ENCODE assay signal across 8 cellular contexts in the genomic region with DNA sequence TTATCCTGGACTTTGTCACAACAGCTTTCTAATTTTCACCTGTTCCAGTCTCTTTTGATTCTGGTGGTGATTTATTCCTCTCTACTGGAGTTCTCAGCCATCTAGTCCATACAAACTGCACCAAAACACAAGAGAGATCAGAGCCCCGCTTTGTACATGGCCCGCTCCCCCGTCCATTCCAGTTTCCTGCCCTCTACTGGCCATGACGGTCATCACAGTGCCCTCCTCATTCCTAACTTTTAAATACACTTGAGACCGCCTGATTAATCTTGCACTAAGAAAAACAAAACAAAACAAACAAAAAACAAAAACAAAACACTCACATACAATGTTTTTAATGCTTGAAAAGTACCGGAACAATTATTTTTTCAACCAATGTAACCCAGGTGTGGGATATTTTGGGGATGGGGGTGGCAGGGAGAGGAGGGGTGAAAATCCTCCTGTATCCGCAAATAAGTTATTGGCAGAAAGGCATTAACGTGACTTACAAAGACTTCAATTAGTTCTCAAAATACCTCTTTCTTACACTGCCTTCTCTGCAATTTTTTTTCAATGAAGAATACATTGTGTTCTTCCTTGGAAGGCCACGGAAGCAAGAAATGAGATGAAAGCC.
A peak's percentile ranks its signal among the peaks of the same experiment; 100 is the strongest.
DNase-seq lines count a peak whose midpoint lies in the region; ATAC-seq and TF ChIP-seq lines count a peak whose summit lies in the region.

No MANE protein-coding gene starts in this region.

- in situ Hi-C loops in GM23248 (cut with MboI): no loop called here

- H3K27me3 ChIP-seq in GM23248 (replicated peaks; ENCODE audit: insufficient read depth) (no peaks in the 10 kb centered on the region), tibial nerve (no peaks in the 10 kb centered on the region)
- H3K27me3 ChIP-seq in naive thymus-derived CD4-positive, alpha-beta T cell (ENCODE audit: control insufficient read depth in 2 of 2, insufficient read depth in 2 of 2, low read length in 2 of 2): no peaks in the 10 kb centered on the region

- no peak overlapping the region for H3K4me3 Mint-ChIP-seq in naive thymus-derived CD4-positive, alpha-beta T cell

- H3K4me3 ChIP-seq in GM23248 (no peak overlapping the region), fibroblast of the aortic adventitia (ENCODE audit: low read depth, low read length) (no peak overlapping the region), tibial nerve (no peak overlapping the region)
- H3K4me3 ChIP-seq in naive thymus-derived CD4-positive, alpha-beta T cell (ENCODE audit: low read length): no peak overlapping the region

- WGBS in GM23248 (ENCODE audit: low coverage in 1 of 2, low lambda C conversion rate in 2 of 2, missing lambda C conversion rate in 2 of 2), 2 experiments: 34 to 35% methylated on average over 9 of the region's 9 CpGs
- WGBS in tibial nerve, 2 donors: 59 to 63% methylated on average over 9 of the region's 9 CpGs

- TF ChIP-seq POLR2A in tibial nerve (IDR thresholded peaks at IDR 0.05): no peak

- H3K9me2 ChIP-seq in GM23248 (ENCODE audit: insufficient read depth): no peaks in the 10 kb centered on the region

- peak overlapping the region; percentile 12; the same call in 1 of the 2 replicates for H2AFZ ChIP-seq in GM23248

- intact Hi-C loops in naive thymus-derived CD4-positive, alpha-beta T cell (cut with micrococcal nuclease): no loop called here

- H3K9me3 ChIP-seq in GM23248 (ENCODE audit: low read depth) (no peaks in the 10 kb centered on the region), tibial nerve (no peaks in the 10 kb centered on the region)
- no peaks in the 10 kb centered on the region for H3K9me3 ChIP-seq in naive thymus-derived CD4-positive, alpha-beta T cell (ENCODE audit: control insufficient read depth in 2 of 3, low read length in 3 of 3)

- TF ChIP-seq CTCF in fibroblast of the aortic adventitia (IDR thresholded peaks at IDR 0.05; ENCODE audit: insufficient read depth, low read length) (peak; percentile 67), tibial nerve (IDR thresholded peaks at IDR 0.05) (peak in 3 of 5 experiments; percentile 13 to 26 (median 25))

- no peaks in the 10 kb centered on the region for H3K79me2 ChIP-seq in GM23248 (ENCODE audit: insufficient read depth)

- no peak for TF ChIP-seq EP300 in tibial nerve (IDR thresholded peaks at IDR 0.05)

- DNase-seq in COLO829 (ENCODE audit: low spot score) (peak; percentile 63), GM23248 (peak; percentile 59), NCI-H748 treated with DMSO at 0.1 percent for 48 hours (lab: John Stamatoyannopoulos, UW) (peak; percentile 82), fibroblast of the aortic adventitia (ENCODE audit: low read depth) (peak; percentile 17), tibial nerve (ENCODE audit: low spot score in 2 of 2) (no peak), NCI-H1092 treated with DMSO at 0.1 percent for 48 hours (lab: John Stamatoyannopoulos, UW) (no peak), NOMO-1 (lab: John Stamatoyannopoulos, UW; ENCODE audit: unreplicated experiment in 2 of 2) (no peak)
- no peak for DNase-seq in naive thymus-derived CD4-positive, alpha-beta T cell

- H3K27ac Mint-ChIP-seq in naive thymus-derived CD4-positive, alpha-beta T cell: no peak overlapping the region

- H3K9me3 Mint-ChIP-seq in naive thymus-derived CD4-positive, alpha-beta T cell: no peaks in the 10 kb centered on the region

- H3K27ac ChIP-seq in GM23248 (no peak overlapping the region), tibial nerve (no peak overlapping the region)
- H3K27ac ChIP-seq in naive thymus-derived CD4-positive, alpha-beta T cell (ENCODE audit: low read depth, low read length): no peak overlapping the region

- no peaks in the 10 kb centered on the region for H4K20me1 ChIP-seq in GM23248 (ENCODE audit: insufficient read depth)

- 0 out of 2 replicates have a peak, but pooled peaks cover 4% of the 10 kb centered on the region for H3F3A ChIP-seq in GM23248 (ENCODE audit: insufficient read depth)

- no peaks in the 10 kb centered on the region for H3K4me1 Mint-ChIP-seq in naive thymus-derived CD4-positive, alpha-beta T cell

- POLR2A ChIA-PET in naive thymus-derived CD4-positive, alpha-beta T cell (lab: Charles Lee): no interaction called here

- ATAC-seq in naive thymus-derived CD4-positive, alpha-beta T cell: no peak

- no peak overlapping the region for H3K9ac ChIP-seq in GM23248

- no peaks in the 10 kb centered on the region; the same call in 1 of the 2 replicates for H3K4me1 ChIP-seq in GM23248 (ENCODE audit: insufficient read depth)
- no peaks in the 10 kb centered on the region for H3K4me1 ChIP-seq in tibial nerve
- H3K4me1 ChIP-seq in naive thymus-derived CD4-positive, alpha-beta T cell (ENCODE audit: control insufficient read depth in 2 of 2, insufficient read depth in 2 of 2, low read length in 2 of 2): no peaks in the 10 kb centered on the region

- H3K36me3 ChIP-seq in GM23248 (ENCODE audit: low read depth): no peaks in the 10 kb centered on the region
- H3K36me3 ChIP-seq in tibial nerve: no peaks in the 10 kb centered on the region
- no peaks in the 10 kb centered on the region for H3K36me3 ChIP-seq in naive thymus-derived CD4-positive, alpha-beta T cell (ENCODE audit: control insufficient read depth in 2 of 3, insufficient read depth in 3 of 3, low read length in 3 of 3)

- peaks cover 3 to 14% (median 5%) of the 10 kb centered on the region in 5 donors for H3K27me3 Mint-ChIP-seq in naive thymus-derived CD4-positive, alpha-beta T cell

- H3K36me3 Mint-ChIP-seq in naive thymus-derived CD4-positive, alpha-beta T cell: no peaks in the 10 kb centered on the region

- no peak overlapping the region for H3K4me2 ChIP-seq in GM23248 (ENCODE audit: unreplicated experiment)

- CTCF ChIA-PET in naive thymus-derived CD4-positive, alpha-beta T cell (lab: Charles Lee): no interaction called here

Comparison
In these comparisons a context has a peak if more than half of its experiments do, and no peak if none do; other contexts are left out.
1. DNase-seq: peak in COLO829 (single experiment), GM23248 (single experiment), NCI-H748 treated with DMSO at 0.1 percent for 48 hours (single experiment) and fibroblast of the aortic adventitia (single experiment); none in tibial nerve (0 of 2), NCI-H1092 treated with DMSO at 0.1 percent for 48 hours (single experiment), NOMO-1 (0 of 2) and naive thymus-derived CD4-positive, alpha-beta T cell (0 of 9).